ENCODE assay signal across 8 cellular contexts in genomic region chr7:100427762-100428198, GRCh38. TPM values are rescaled to one million over a fixed set of nuclear protein-coding genes. Genes with fewer than 3 reads are reported as not detected.
DNase-seq lines count a peak whose midpoint lies in the region; ATAC-seq and TF ChIP-seq lines count a peak whose summit lies in the region.

No MANE protein-coding gene starts in this region.

- intact Hi-C loops in aorta (cut with DNase I), result no loop called here

- peak overlapping the region; percentile 99 to 100 for H3K27ac ChIP-seq in coronary artery
- no peak overlapping the region for H3K27ac ChIP-seq in aorta (ENCODE audit: low read depth in 1 of 2, low read length in 2 of 2)

- H3K4me3 ChIP-seq in AG09309 (ENCODE audit: control insufficient read depth, low read depth, low read length), result peak overlapping the region; percentile 80
- peak overlapping the region; percentile 85 for H3K4me3 ChIP-seq in Loucy (ENCODE audit: low read length, poor library complexity, severe bottlenecking)
- H3K4me3 ChIP-seq in coronary artery, result peak overlapping the region; percentile 80
- H3K4me3 ChIP-seq in aorta (ENCODE audit: low read length in 2 of 2), result no peak overlapping the region

- peak overlapping the region; percentile 98 for H3K9ac ChIP-seq in Loucy (ENCODE audit: low read depth, low read length, poor library complexity, severe bottlenecking)

- peak overlapping the region; percentile 99 to 100 (median 100) for H3K27ac Mint-ChIP-seq in naive thymus-derived CD8-positive, alpha-beta T cell

- peaks cover 5% of the 10 kb centered on the region; the same call in 1 of the 2 replicates for H3F3A ChIP-seq in Loucy (ENCODE audit: low read depth)

- peaks cover 0 to 19% (median 7%) of the 10 kb centered on the region in 3 donors for H3K36me3 Mint-ChIP-seq in naive thymus-derived CD8-positive, alpha-beta T cell

- H3K36me3 ChIP-seq in Loucy (ENCODE audit: insufficient read depth, low read length), result peaks cover 9% of the 10 kb centered on the region; the same call in 1 of the 2 replicates
- no peaks in the 10 kb centered on the region for H3K36me3 ChIP-seq in aorta (ENCODE audit: control insufficient read depth in 1 of 2, insufficient read depth in 2 of 2, low read length in 1 of 2)

- POLR2A ChIA-PET in naive thymus-derived CD8-positive, alpha-beta T cell (lab: Charles Lee), result interaction anchor here (0.5 to 4.2 kb wide), 32 partner anchors 8 to 1998 kb away, joined by 3 to 72 read pairs (median 6); partner anchors contain the start of genes AP4M1, CNPY4, FBXO24 and LAMTOR4

- no peak for ATAC-seq in naive thymus-derived CD8-positive, alpha-beta T cell
- ATAC-seq in aorta (ENCODE audit: low FRiP score) (no peak), GM18498 (IDR thresholded peaks at IDR 0.05; ENCODE audit: unreplicated experiment) (no peak)

- H3K27me3 Mint-ChIP-seq in naive thymus-derived CD8-positive, alpha-beta T cell, result peaks cover 0 to 11% (median 0%) of the 10 kb centered on the region in 5 donors

- H3K79me2 ChIP-seq in Loucy (ENCODE audit: insufficient read depth, low read length), result peaks cover 32% of the 10 kb centered on the region

- H3K27me3 ChIP-seq in Loucy (ENCODE audit: insufficient read depth, low read length, poor library complexity, severe bottlenecking) (no peaks in the 10 kb centered on the region), aorta (ENCODE audit: control insufficient read depth in 1 of 2, insufficient read depth in 2 of 2, low read length in 1 of 2) (no peaks in the 10 kb centered on the region)

- no peaks in the 10 kb centered on the region for H3K9me3 ChIP-seq in Loucy (ENCODE audit: insufficient read depth, low read depth, low read length)
- no peaks in the 10 kb centered on the region for H3K9me3 ChIP-seq in aorta (ENCODE audit: control insufficient read depth, low read length)

- H3K4me1 ChIP-seq in Loucy (ENCODE audit: insufficient read depth, low read length, poor library complexity, severe bottlenecking) (peaks cover 29% of the 10 kb centered on the region), aorta (ENCODE audit: control insufficient read depth in 1 of 2, insufficient read depth in 2 of 2, low read length in 2 of 2) (no peaks in the 10 kb centered on the region)

- H4K20me1 ChIP-seq in Loucy (ENCODE audit: insufficient read depth, low read length, poor library complexity, severe bottlenecking), result peaks cover 26% of the 10 kb centered on the region

- peak overlapping the region; percentile 69 for H3K4me2 ChIP-seq in Loucy (ENCODE audit: low read depth, low read length, poor library complexity, severe bottlenecking)

- peak overlapping the region; percentile 89 to 100 (median 99) for H3K4me3 Mint-ChIP-seq in naive thymus-derived CD8-positive, alpha-beta T cell

- H3K9me3 Mint-ChIP-seq in naive thymus-derived CD8-positive, alpha-beta T cell, result peaks cover 0 to 5% (median 0%) of the 10 kb centered on the region in 9 donors

- H3K4me1 Mint-ChIP-seq in naive thymus-derived CD8-positive, alpha-beta T cell, result peaks cover 24 to 46% (median 42%) of the 10 kb centered on the region in 4 donors

- WGBS in aorta, 2 donors, result 39 to 45% methylated on average over 16 of the region's 16 CpGs

- H3K9me2 ChIP-seq in Loucy (replicated peaks; ENCODE audit: low read depth, low read length), result no peaks in the 10 kb centered on the region

- peak overlapping the region; percentile 80 for H2AFZ ChIP-seq in Loucy (ENCODE audit: low read length)

- TF ChIP-seq CTCF in AG09309 (IDR thresholded peaks at IDR 0.05; ENCODE audit: control insufficient read depth, insufficient read depth, low read depth, low read length, missing control alignments) (no peak), Loucy (conservative IDR thresholded peaks at IDR 0.05; ENCODE audit: low read length) (no peak), coronary artery (IDR thresholded peaks at IDR 0.05) (no peak)

- DNase-seq in AG09309 (ENCODE audit: low read depth) (no peak), coronary artery (ENCODE audit: low spot score) (no peak), T1000 (lab: John Stamatoyannopoulos, UW) (no peak), aorta (no peak), SIG-M5 treated with dmso at 0.1 percent for 504 hours (lab: John Stamatoyannopoulos, UW; ENCODE audit: unreplicated experiment) (no peak)
- peak in 1 of 10 donors; percentile 68 for DNase-seq in naive thymus-derived CD8-positive, alpha-beta T cell

RNA-seq across cellular contexts. Expression of gene ZCWPW1, which starts 0.7 kb away (rescaled TPM):
- 10 to 100 TPM; 15.6 to 18.4 TPM for total RNA-seq in naive thymus-derived CD8-positive, alpha-beta T cell
- 1 to 10 TPM; 3.1 to 9.3 (median 5.5) TPM for polyA plus RNA-seq in naive thymus-derived CD8-positive, alpha-beta T cell
- total RNA-seq in aorta, result 1 to 10 TPM; 2.2 to 4.4 TPM
- 10 to 100 TPM in 1 of 2 donors, 1 to 10 TPM in 1; 4.0 to 18.7 TPM for polyA plus RNA-seq in aorta

RNA-seq across cellular contexts. Expression of gene MEPCE, which starts 1.9 kb away (rescaled TPM):
- 10 to 100 TPM; 64.8 to 66.8 TPM for total RNA-seq in naive thymus-derived CD8-positive, alpha-beta T cell
- 10 to 100 TPM in 2 of 3 donors, 1 to 10 TPM in 1; 9.7 to 15.8 (median 11.3) TPM for polyA plus RNA-seq in naive thymus-derived CD8-positive, alpha-beta T cell
- 10 to 100 TPM; 26.3 to 31.8 TPM for total RNA-seq in aorta
- polyA plus RNA-seq in aorta, result 10 to 100 TPM; 13.0 to 27.2 TPM

RNA-seq across cellular contexts. Expression of gene PPP1R35, which starts 8.5 kb away (rescaled TPM):
- total RNA-seq in naive thymus-derived CD8-positive, alpha-beta T cell, result 10 to 100 TPM; 63.8 to 73.0 TPM
- 10 to 100 TPM; 20.7 to 40.6 (median 27.0) TPM for polyA plus RNA-seq in naive thymus-derived CD8-positive, alpha-beta T cell
- 10 to 100 TPM; 24.7 to 29.7 TPM for total RNA-seq in aorta
- 10 to 100 TPM; 16.0 to 69.5 TPM for polyA plus RNA-seq in aorta

RNA-seq across cellular contexts. Expression of gene SPACDR, which starts 36.3 kb away (rescaled TPM):
- 1 to 10 TPM; 4.0 to 4.5 TPM for total RNA-seq in naive thymus-derived CD8-positive, alpha-beta T cell
- under 1 TPM in 2 of 3 donors, not detected in 1; 0.28 to 0.56 TPM for polyA plus RNA-seq in naive thymus-derived CD8-positive, alpha-beta T cell
- total RNA-seq in aorta, result 1 to 10 TPM; 1.0 to 2.0 TPM
- polyA plus RNA-seq in aorta, result under 1 TPM in 1 of 2 donors, not detected in 1; 0.31 TPM

RNA-seq across cellular contexts. Expression of gene TSC22D4, which starts 51.2 kb away (rescaled TPM):
- 100 to 1,000 TPM; 128 to 129 TPM for total RNA-seq in naive thymus-derived CD8-positive, alpha-beta T cell
- polyA plus RNA-seq in naive thymus-derived CD8-positive, alpha-beta T cell, result 10 to 100 TPM; 30.3 to 35.9 (median 31.0) TPM
- 10 to 100 TPM; 31.2 to 46.5 TPM for total RNA-seq in aorta
- polyA plus RNA-seq in aorta, result 10 to 100 TPM; 18.8 to 35.5 TPM

Comparison
In these comparisons a context has a peak if more than half of its experiments do, and no peak if none do; other contexts are left out.
1. H3K4me3 ChIP-seq: peak in AG09309 (single experiment), Loucy (single experiment) and coronary artery (single experiment); none in aorta (0 of 2).
2. H3K27ac ChIP-seq: peak in coronary artery (2 of 2); none in aorta (0 of 2).